In genomic region chrX:19541931-19542330, GRCh38 we compare ENCODE assay signal across 29 cellular contexts. TPM values are rescaled to one million over a fixed set of nuclear protein-coding genes. Genes with fewer than 3 reads are reported as not detected.
"Had no signal": no experiment of that assay in that cellular context is flagged by ENCODE, and none has a peak within 500 bp of the region (broad histone marks: within the 10 kb centered on the region; RNA-seq: fewer than 3 reads in every experiment).

No MANE protein-coding gene starts in this region.

- H3K36me3 ChIP-seq: adrenal gland, breast epithelium, MG63, WERI-Rb-1 had no signal

- H3K27me3 Mint-ChIP-seq: activated CD4-positive, alpha-beta T cell treated with anti-CD3 and anti-CD28 coated beads, Interleukin-2, amount 10 ng/mL, durations not matched to agents 7 days and 5 days; activated CD8-positive, alpha-beta memory T cell treated with anti-CD3 and anti-CD28 coated beads, Interleukin-2, amount 10 ng/mL, durations not matched to agents 7 days and 5 days; activated naive CD8-positive, alpha-beta T cell treated with anti-CD3 and anti-CD28 coated beads, Interleukin-2, amount 10 ng/mL, durations not matched to agents 7 days and 5 days had no signal

- H3K27ac ChIP-seq: adrenal gland, body of pancreas, breast epithelium, WERI-Rb-1 had no signal

- H3K4me1 Mint-ChIP-seq: activated naive CD8-positive, alpha-beta T cell treated with anti-CD3 and anti-CD28 coated beads, Interleukin-2, amount 10 ng/mL, durations not matched to agents 7 days and 5 days had no signal

- H3K27me3 ChIP-seq: adrenal gland, body of pancreas, MG63 had no signal

- H3K9me3 ChIP-seq: adrenal gland, body of pancreas, breast epithelium, MG63 had no signal

- H3K4me3 Mint-ChIP-seq: activated CD4-positive, alpha-beta T cell treated with anti-CD3 and anti-CD28 coated beads, Interleukin-2, amount 10 ng/mL, durations not matched to agents 7 days and 5 days; activated CD8-positive, alpha-beta memory T cell treated with anti-CD3 and anti-CD28 coated beads, Interleukin-2, amount 10 ng/mL, durations not matched to agents 7 days and 5 days; activated naive CD8-positive, alpha-beta T cell treated with anti-CD3 and anti-CD28 coated beads, Interleukin-2, amount 10 ng/mL, durations not matched to agents 7 days and 5 days had no signal

- ATAC-seq: activated CD8-positive, alpha-beta memory T cell treated with anti-CD3 and anti-CD28 coated beads, Interleukin-2, amount 10 ng/mL, durations not matched to agents 7 days and 5 days; body of pancreas had no signal

- H3K9me3 Mint-ChIP-seq: activated CD4-positive, alpha-beta T cell treated with anti-CD3 and anti-CD28 coated beads, Interleukin-2, amount 10 ng/mL, durations not matched to agents 7 days and 5 days; activated naive CD8-positive, alpha-beta T cell treated with anti-CD3 and anti-CD28 coated beads, Interleukin-2, amount 10 ng/mL, durations not matched to agents 7 days and 5 days had no signal

- H3K4me3 ChIP-seq: adrenal gland, body of pancreas, breast epithelium, MG63 had no signal

- H3K27ac Mint-ChIP-seq: activated CD4-positive, alpha-beta T cell treated with anti-CD3 and anti-CD28 coated beads, Interleukin-2, amount 10 ng/mL, durations not matched to agents 7 days and 5 days; activated CD8-positive, alpha-beta memory T cell treated with anti-CD3 and anti-CD28 coated beads, Interleukin-2, amount 10 ng/mL, durations not matched to agents 7 days and 5 days; activated naive CD8-positive, alpha-beta T cell treated with anti-CD3 and anti-CD28 coated beads, Interleukin-2, amount 10 ng/mL, durations not matched to agents 7 days and 5 days had no signal

- DNase-seq: activated CD4-positive, alpha-beta T cell treated with anti-CD3 and anti-CD28 coated beads, Interleukin-2, amount 10 ng/mL, durations not matched to agents 7 days and 5 days; activated CD4-positive, alpha-beta T cell treated with anti-CD3 and anti-CD28 coated beads, Interleukin-2, amount 50 U/mL, for 48 hours; activated CD4-positive, CD25-positive, alpha-beta regulatory T cell; activated CD8-positive, alpha-beta memory T cell treated with anti-CD3 and anti-CD28 coated beads for 24 hours; activated CD8-positive, alpha-beta memory T cell treated with anti-CD3 and anti-CD28 coated beads, Interleukin-2, amount 10 ng/mL, durations not matched to agents 7 days and 5 days; activated CD8-positive, alpha-beta memory T cell treated with anti-CD3 and anti-CD28 coated beads, Interleukin-2, amount 50 U/mL, for 48 hours; activated effector memory CD4-positive, alpha-beta T cell treated with anti-CD3 and anti-CD28 coated beads, Interleukin-2, amount 50 U/mL, for 16 hours; activated naive CD4-positive, alpha-beta T cell; activated naive CD4-positive, alpha-beta T cell treated with anti-CD3 and anti-CD28 coated beads, Interleukin-2, amount 50 U/mL, for 16 hours; activated naive CD8-positive, alpha-beta T cell treated with anti-CD3 and anti-CD28 coated beads, Interleukin-2, amount 10 ng/mL, durations not matched to agents 7 days and 5 days; adrenal gland; body of pancreas; caudate nucleus; Kasumi-1; KG1; MG63; NCI-H1048; NCI-H1436 treated with DMSO at 0.1 percent for 48 hours; NCI-H1694 treated with DMSO at 0.1 percent for 48 hours; NCI-H2029; NCI-H345; NCI-H524 treated with DMSO at 0.1 percent for 48 hours; OCI-M1; Right ventricle myocardium superior; SW 1271; T-helper 1 cell; T1000; WERI-Rb-1 had no signal

- H3K4me1 ChIP-seq: adrenal gland, body of pancreas, breast epithelium had no signal

RNA-seq across cellular contexts. Expression of gene MAP3K15, which starts 26.6 kb away (rescaled TPM):
- total RNA-seq: breast epithelium, Right ventricle myocardium superior had no signal
